Comparison of ENCODE assay signal across 8 cellular contexts in the genomic region with DNA sequence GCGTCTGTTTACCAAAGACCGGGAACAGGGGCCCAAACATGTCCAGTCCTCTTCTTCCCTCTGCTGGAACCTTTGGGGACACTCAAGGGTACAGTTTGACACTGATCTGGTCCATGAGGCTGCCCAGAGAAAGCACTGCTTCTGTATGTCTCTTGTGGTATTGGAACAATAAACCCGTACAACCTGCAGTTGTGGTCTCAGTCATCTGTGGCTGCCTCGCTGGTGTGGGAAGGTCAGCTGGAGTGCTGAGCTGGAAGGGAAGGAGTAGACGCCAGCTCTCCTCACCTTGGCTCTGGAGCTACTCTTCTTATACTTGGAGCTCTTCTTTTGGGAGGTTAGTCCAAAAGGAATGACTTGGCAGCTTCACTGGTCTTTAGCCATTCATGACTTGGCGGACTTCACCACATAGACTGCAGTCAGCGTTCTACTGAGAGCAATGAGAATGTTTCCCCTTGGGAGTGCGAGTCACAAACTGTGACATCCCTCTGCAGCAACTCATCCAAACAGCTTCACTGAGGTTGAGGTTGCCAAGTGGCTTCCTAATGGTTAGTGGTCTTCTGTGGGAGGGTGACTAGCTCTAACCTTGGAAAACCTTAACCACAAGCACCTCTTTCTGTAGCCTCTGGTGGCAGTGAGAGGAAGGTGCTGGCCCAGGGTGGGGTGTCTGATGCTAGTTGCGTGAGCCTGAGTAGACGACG.
DNase-seq lines count a peak whose midpoint lies in the region; ATAC-seq and TF ChIP-seq lines count a peak whose summit lies in the region.

No MANE protein-coding gene starts in this region.

- no peak overlapping the region for H3K4me3 ChIP-seq in AG04450 (ENCODE audit: low read depth, low read length)
- H3K4me3 ChIP-seq in HCT116 (replicated peaks in 1 of 2; ENCODE audit: low read depth in 1 of 2, low read length in 2 of 2), result no peak overlapping the region
- H3K4me3 ChIP-seq in adipocyte (ENCODE audit: low read length), result peak overlapping the region; percentile 20
- no peak overlapping the region for H3K4me3 ChIP-seq in naive thymus-derived CD4-positive, alpha-beta T cell (ENCODE audit: low read length)

- TF ChIP-seq RAD21 in HCT116 (IDR thresholded peaks at IDR 0.05; ENCODE audit: low read depth), result no peak

- H3K27ac ChIP-seq in AG04450 (ENCODE audit: low read depth, low read length) (peak overlapping the region; percentile 52), HCT116 (ENCODE audit: low read depth, low read length) (no peak overlapping the region)
- H3K27ac ChIP-seq in naive thymus-derived CD4-positive, alpha-beta T cell (ENCODE audit: low read depth, low read length), result no peak overlapping the region

- 0 out of 2 replicates have a peak, but pooled peaks have one; percentile 10 for TF ChIP-seq CTCF in AG04450 (IDR thresholded peaks at IDR 0.05; ENCODE audit: low read depth, low read length)
- TF ChIP-seq CTCF in HCT116 (IDR thresholded peaks at IDR 0.05 in 2 of 3, conservative IDR thresholded peaks at IDR 0.05 in 1 of 3; ENCODE audit: borderline replicate concordance in 1 of 3, insufficient read depth in 1 of 3, low read depth in 2 of 3, low read length in 2 of 3), result no peak

- no peaks in the 10 kb centered on the region for H4K20me1 ChIP-seq in HCT116 (ENCODE audit: insufficient read depth)

- H3K4me1 ChIP-seq in HCT116 (ENCODE audit: control insufficient read depth in 1 of 2, insufficient read depth in 2 of 2, low read length in 2 of 2) (no peaks in the 10 kb centered on the region), adipocyte (ENCODE audit: control insufficient read depth, insufficient read depth, low read length) (peaks cover 28% of the 10 kb centered on the region)
- H3K4me1 ChIP-seq in naive thymus-derived CD4-positive, alpha-beta T cell (ENCODE audit: control insufficient read depth in 2 of 2, insufficient read depth in 2 of 2, low read length in 2 of 2), result peaks cover 0 to 5% of the 10 kb centered on the region in 2 donors

- H3K27ac Mint-ChIP-seq in naive thymus-derived CD4-positive, alpha-beta T cell, result peak overlapping the region in 5 of 9 donors; percentile 5 to 72 (median 59)

- no TSS peak for BruUV-seq in HCT116 (replicated peaks; lab: Mats Ljungman, UMichigan)

- peaks cover 0 to 30% (median 7%) of the 10 kb centered on the region in 5 donors for H3K36me3 Mint-ChIP-seq in naive thymus-derived CD4-positive, alpha-beta T cell

- H3K9me3 Mint-ChIP-seq in naive thymus-derived CD4-positive, alpha-beta T cell, result peaks cover 0 to 3% (median 0%) of the 10 kb centered on the region in 11 donors

- RAD21 ChIA-PET in HCT116 (lab: Charles Lee; ENCODE audit: low non-redundant PET in 1 of 2, low total read pairs in 2 of 2, uncharacterized antibody in 2 of 2, unreplicated experiment in 2 of 2), result no interaction called here

- peak; percentile 37 for DNase-seq in AG04450 (ENCODE audit: low read depth, low spot score)
- no peak for DNase-seq in HCT116 (ENCODE audit: low read depth, low spot score)
- no peak for DNase-seq in adipocyte (ENCODE audit: low read depth)
- DNase-seq in naive thymus-derived CD4-positive, alpha-beta T cell, result peak in 1 of 9 donors; percentile 43
- DNase-seq in activated effector memory CD4-positive, alpha-beta T cell treated with Interleukin-2 at 50 U/mL for 16 hours, result no peak
- no peak for DNase-seq in G401 (ENCODE audit: low spot score)
- DNase-seq in NAMALWA (ENCODE audit: low spot score), result no peak

- no peak overlapping the region for H3K4me3 Mint-ChIP-seq in naive thymus-derived CD4-positive, alpha-beta T cell

- intact Hi-C loops in HCT116 (cut with micrococcal nuclease), result no loop called here
- intact Hi-C loops in naive thymus-derived CD4-positive, alpha-beta T cell (cut with micrococcal nuclease), result loop anchor here in 1 of 2 donors (5.0 kb wide), 1 partner anchor 102 kb away; no protein-coding TSS in a partner anchor

- no peak for TF ChIP-seq POLR2A in HCT116 (IDR thresholded peaks at IDR 0.05; ENCODE audit: borderline replicate concordance, extremely low read depth, insufficient read depth, insufficient read length)

- POLR2A ChIA-PET in AG04450 (lab: Yijun Ruan, JAX) (interaction anchor here (0.9 kb wide), 1 partner anchor 9 kb away, joined by 3 read pairs; no protein-coding TSS in a partner anchor), HCT116 (lab: Charles Lee) (no interaction called here)
- POLR2A ChIA-PET in naive thymus-derived CD4-positive, alpha-beta T cell (lab: Charles Lee), result interaction anchor here (1.1 to 1.2 kb wide), 2 partner anchors 39 to 189 kb away, joined by 3 read pairs; no protein-coding TSS in a partner anchor

- H3K9ac ChIP-seq in HCT116 (ENCODE audit: low read length) (no peak overlapping the region), adipocyte (ENCODE audit: low read length) (no peak overlapping the region)

- no peaks in the 10 kb centered on the region for H3K9me2 ChIP-seq in HCT116 (ENCODE audit: insufficient read depth)

- in situ Hi-C loops in G401 (cut with HindIII; ENCODE audit: low sequenced_read_pairs), result loop anchor here (10.0 kb wide), 1 partner anchor 54 kb away; no protein-coding TSS in a partner anchor

- no peak overlapping the region for H2AFZ ChIP-seq in HCT116 (ENCODE audit: low read depth, low read length, poor library complexity, severe bottlenecking)

- no peak overlapping the region for H3K4me2 ChIP-seq in HCT116 (ENCODE audit: low read length)

- CTCF ChIA-PET in AG04450 (lab: Charles Lee), result no interaction called here
- CTCF ChIA-PET in HCT116 (lab: Charles Lee), result interaction anchor here (0.7 kb wide), 1 partner anchor 12 kb away, joined by 3 read pairs; no protein-coding TSS in a partner anchor
- CTCF ChIA-PET in naive thymus-derived CD4-positive, alpha-beta T cell (lab: Charles Lee), result interaction anchor here (0.6 to 1.2 kb wide), 2 partner anchors 61 to 213 kb away, joined by 4 read pairs; no protein-coding TSS in a partner anchor

- H3K79me2 ChIP-seq in HCT116 (ENCODE audit: insufficient read depth, low read length), result no peaks in the 10 kb centered on the region

- ATAC-seq in HCT116 (peak; percentile 37; the same call in 1 of the 2 replicates), HG03354 (IDR thresholded peaks at IDR 0.05; ENCODE audit: poor library complexity, severe bottlenecking, unreplicated experiment) (no peak)
- peak; percentile 16 for ATAC-seq in naive thymus-derived CD4-positive, alpha-beta T cell

- H3K36me3 ChIP-seq in HCT116 (ENCODE audit: control insufficient read depth in 1 of 2, insufficient read depth in 2 of 2, low read length in 2 of 2), result peaks cover 24 to 30% of the 10 kb centered on the region in 2 experiments; a peak in 3 of 4 replicates
- H3K36me3 ChIP-seq in adipocyte (ENCODE audit: control insufficient read depth, insufficient read depth, low read length, severe bottlenecking), result peaks cover 55% of the 10 kb centered on the region
- peaks cover 0 to 72% (median 10%) of the 10 kb centered on the region in 3 experiments for H3K36me3 ChIP-seq in naive thymus-derived CD4-positive, alpha-beta T cell (ENCODE audit: control insufficient read depth in 2 of 3, insufficient read depth in 3 of 3, low read length in 3 of 3)

- no peaks in the 10 kb centered on the region for H3K9me3 ChIP-seq in AG04450 (ENCODE audit: control insufficient read depth, insufficient read depth, low read length)
- no peaks in the 10 kb centered on the region for H3K9me3 ChIP-seq in HCT116 (ENCODE audit: control insufficient read depth in 1 of 2, insufficient read depth in 1 of 2, low read depth in 1 of 2, low read length in 2 of 2)
- no peaks in the 10 kb centered on the region for H3K9me3 ChIP-seq in adipocyte (ENCODE audit: control insufficient read depth, low read length)
- H3K9me3 ChIP-seq in naive thymus-derived CD4-positive, alpha-beta T cell (ENCODE audit: control insufficient read depth in 2 of 3, low read length in 3 of 3), result no peaks in the 10 kb centered on the region

- H3K27me3 Mint-ChIP-seq in naive thymus-derived CD4-positive, alpha-beta T cell, result no peaks in the 10 kb centered on the region

- H3K4me1 Mint-ChIP-seq in naive thymus-derived CD4-positive, alpha-beta T cell, result peaks cover 11 to 37% (median 18%) of the 10 kb centered on the region in 7 donors

- H3K27me3 ChIP-seq in AG04450 (ENCODE audit: control insufficient read depth, insufficient read depth, low read length) (no peaks in the 10 kb centered on the region), HCT116 (ENCODE audit: insufficient read depth, low read length) (no peaks in the 10 kb centered on the region), adipocyte (replicated peaks; ENCODE audit: control insufficient read depth, insufficient read depth, low read length) (no peaks in the 10 kb centered on the region)
- no peaks in the 10 kb centered on the region for H3K27me3 ChIP-seq in naive thymus-derived CD4-positive, alpha-beta T cell (ENCODE audit: control insufficient read depth in 2 of 2, insufficient read depth in 2 of 2, low read length in 2 of 2)

TF ChIP-seq in HCT116, 20 proteins besides CTCF, POLR2A, EP300 and RAD21 (continues in another document):
- TF ChIP-seq EZH2phosphoT487 (IDR thresholded peaks at IDR 0.05; ENCODE audit: borderline replicate concordance), result no peak
- TF ChIP-seq ATF3 (IDR thresholded peaks at IDR 0.05), result no peak
- no peak for TF ChIP-seq EGR1 (IDR thresholded peaks at IDR 0.05; ENCODE audit: low read depth)
